In genomic region chr6:87088076-87088475, GRCh38 we compare ENCODE assay signal across 19 cellular contexts. TPM values are rescaled to one million over a fixed set of nuclear protein-coding genes. Genes with fewer than 3 reads are reported as not detected.
"Had no signal": no experiment of that assay in that cellular context is flagged by ENCODE, and none has a peak within 500 bp of the region (broad histone marks: within the 10 kb centered on the region; RNA-seq: fewer than 3 reads in every experiment).

No MANE protein-coding gene starts in this region.

- H3K4me3 Mint-ChIP-seq: activated CD4-positive, alpha-beta memory T cell treated with anti-CD3 and anti-CD28 coated beads for 36 hours; activated CD8-positive, alpha-beta memory T cell treated with anti-CD3 and anti-CD28 coated beads, Interleukin-2, amount 10 ng/mL, durations not matched to agents 7 days and 5 days; activated naive CD4-positive, alpha-beta T cell treated with anti-CD3 and anti-CD28 coated beads, Interleukin-2, amount 10 ng/mL, durations not matched to agents 7 days and 5 days; nephron; stimulated activated naive B cell treated with anti-CD40 and anti-IgM and Interleukin-4, amounts not matched to agents 10 μg/mL and 1 μg/mL and 100 μg/mL, for 72 hours had no signal

- H3K36me3 Mint-ChIP-seq: activated CD4-positive, alpha-beta memory T cell treated with anti-CD3 and anti-CD28 coated beads for 36 hours; activated CD8-positive, alpha-beta memory T cell treated with anti-CD3 and anti-CD28 coated beads, Interleukin-2, amount 10 ng/mL, durations not matched to agents 7 days and 5 days; activated naive CD4-positive, alpha-beta T cell treated with anti-CD3 and anti-CD28 coated beads, Interleukin-2, amount 10 ng/mL, durations not matched to agents 7 days and 5 days; stimulated activated naive B cell treated with anti-CD40 and anti-IgM and Interleukin-4, amounts not matched to agents 10 μg/mL and 1 μg/mL and 100 μg/mL, for 72 hours had no signal

- DNase-seq: activated CD4-positive, alpha-beta memory T cell treated with anti-CD3 and anti-CD28 coated beads for 36 hours; activated CD8-positive, alpha-beta memory T cell treated with anti-CD3 and anti-CD28 coated beads, Interleukin-2, amount 10 ng/mL, durations not matched to agents 7 days and 5 days; activated naive CD4-positive, alpha-beta T cell treated with anti-CD3 and anti-CD28 coated beads, Interleukin-2, amount 10 ng/mL, durations not matched to agents 7 days and 5 days; activated T-cell treated with anti-CD3 and anti-CD28 coated beads, Interleukin-2, amount 50 U/mL, for 1 hour; foreskin melanocyte; head of caudate nucleus; mesendoderm; nucleus accumbens; posterior cingulate gyrus; stimulated activated CD4-positive, alpha-beta T cell treated with anti-CD3 and anti-CD28 coated beads, Interleukin-2, amount 100 ng/mL, for 48 hours; stimulated activated naive B cell treated with anti-CD40 and anti-IgM and Interleukin-4, amounts not matched to agents 10 μg/mL and 1 μg/mL and 100 μg/mL, for 72 hours; thyroid gland; WERI-Rb-1 had no signal

- ATAC-seq: activated CD8-positive, alpha-beta memory T cell treated with anti-CD3 and anti-CD28 coated beads, Interleukin-2, amount 10 ng/mL, durations not matched to agents 7 days and 5 days; stimulated activated naive B cell treated with anti-CD40 and anti-IgM and Interleukin-4, amounts not matched to agents 10 μg/mL and 1 μg/mL and 100 μg/mL, for 72 hours had no signal

- H3K27ac Mint-ChIP-seq: activated CD4-positive, alpha-beta memory T cell treated with anti-CD3 and anti-CD28 coated beads for 36 hours; activated CD8-positive, alpha-beta memory T cell treated with anti-CD3 and anti-CD28 coated beads, Interleukin-2, amount 10 ng/mL, durations not matched to agents 7 days and 5 days; activated naive CD4-positive, alpha-beta T cell treated with anti-CD3 and anti-CD28 coated beads, Interleukin-2, amount 10 ng/mL, durations not matched to agents 7 days and 5 days; nephron; stimulated activated naive B cell treated with anti-CD40 and anti-IgM and Interleukin-4, amounts not matched to agents 10 μg/mL and 1 μg/mL and 100 μg/mL, for 72 hours had no signal

- H3K9me3 Mint-ChIP-seq: activated CD4-positive, alpha-beta memory T cell treated with anti-CD3 and anti-CD28 coated beads for 36 hours; activated naive CD4-positive, alpha-beta T cell treated with anti-CD3 and anti-CD28 coated beads, Interleukin-2, amount 10 ng/mL, durations not matched to agents 7 days and 5 days; nephron; stimulated activated naive B cell treated with anti-CD40 and anti-IgM and Interleukin-4, amounts not matched to agents 10 μg/mL and 1 μg/mL and 100 μg/mL, for 72 hours had no signal

- H3K4me1 Mint-ChIP-seq: activated naive CD4-positive, alpha-beta T cell treated with anti-CD3 and anti-CD28 coated beads, Interleukin-2, amount 10 ng/mL, durations not matched to agents 7 days and 5 days; nephron; stimulated activated naive B cell treated with anti-CD40 and anti-IgM and Interleukin-4, amounts not matched to agents 10 μg/mL and 1 μg/mL and 100 μg/mL, for 72 hours had no signal

RNA-seq across cellular contexts. Expression of gene CGA, which starts 6.8 kb away (rescaled TPM):
- total RNA-seq: activated CD4-positive, alpha-beta memory T cell treated with anti-CD3 and anti-CD28 coated beads for 36 hours; activated CD8-positive, alpha-beta memory T cell treated with anti-CD3 and anti-CD28 coated beads, Interleukin-2, amount 10 ng/mL, durations not matched to agents 7 days and 5 days; bronchial epithelial cell; dermis microvascular lymphatic vessel endothelial cell; fibroblast of lung; liver; skeletal muscle tissue; thyroid gland had no signal
